ENCODE assay signal across 19 cellular contexts in genomic region chr4:102533916-102534315, GRCh38. TPM values are rescaled to one million over a fixed set of nuclear protein-coding genes. Genes with fewer than 3 reads are reported as not detected.
DNase-seq lines count a peak whose midpoint lies in the region; ATAC-seq, FAIRE-seq and TF ChIP-seq lines count a peak whose summit lies in the region.
"Had no signal": no experiment of that assay in that cellular context is flagged by ENCODE, and none has a peak within 500 bp of the region (broad histone marks: within the 10 kb centered on the region; RNA-seq: fewer than 3 reads in every experiment).

No MANE protein-coding gene starts in this region.

- H3K36me3 Mint-ChIP-seq in activated T-helper 17 cell treated with anti-CD3 and anti-CD28 coated beads, Interleukin-2, amount 50 U/mL, for 72 hours (ENCODE audit: low read depth): peaks cover 96% of the 10 kb centered on the region
- peaks cover 11% of the 10 kb centered on the region for H3K36me3 Mint-ChIP-seq in type B pancreatic cell

- ATAC-seq in activated T-helper 17 cell treated with anti-CD3 and anti-CD28 coated beads, Interleukin-2, amount 50 U/mL, for 72 hours (replicated peaks): peak; percentile 10
- ATAC-seq in mucosa of descending colon: peak; percentile 43
- no peak for ATAC-seq in GM18907 (IDR thresholded peaks at IDR 0.05; ENCODE audit: unreplicated experiment)
- ATAC-seq: GM23338 had no signal

- no peaks in the 10 kb centered on the region for H3K27me3 Mint-ChIP-seq in activated T-helper 17 cell treated with anti-CD3 and anti-CD28 coated beads, Interleukin-2, amount 50 U/mL, for 72 hours
- H3K27me3 Mint-ChIP-seq in type B pancreatic cell: no peaks in the 10 kb centered on the region

- TF ChIP-seq POLR2A in GM12891 (IDR thresholded peaks at IDR 0.05; ENCODE audit: low read depth, low read length): no peak

- no peaks in the 10 kb centered on the region for H3K9me3 ChIP-seq in mucosa of descending colon
- H3K9me3 ChIP-seq: esophagus muscularis mucosa, SJSA1 had no signal

- H3K27ac Mint-ChIP-seq in activated T-helper 17 cell treated with anti-CD3 and anti-CD28 coated beads, Interleukin-2, amount 50 U/mL, for 72 hours: no peak overlapping the region
- no peak overlapping the region for H3K27ac Mint-ChIP-seq in type B pancreatic cell
- H3K27ac Mint-ChIP-seq: GM23338; T-helper 2 cell treated with Interferon-gamma antibody and Interleukin-4, amounts not matched to agents 5 μg/mL and 100 μg/mL, for 36 hours had no signal

- no peak overlapping the region for H3K4me3 ChIP-seq in mucosa of descending colon
- H3K4me3 ChIP-seq: esophagus muscularis mucosa, GM23338, SJSA1, skin epidermis had no signal

- intact Hi-C loops in mucosa of descending colon (cut with DNase I, micrococcal nuclease): no loop called here

- no peak for DNase-seq in GM12891 (ENCODE audit: insufficient read length, low spot score)
- peak; percentile 18 for DNase-seq in NCI-H1436 treated with DMSO at 0.1 percent for 48 hours (lab: John Stamatoyannopoulos, UW)
- no peak for DNase-seq in mucosa of descending colon
- DNase-seq in type B pancreatic cell (ENCODE audit: extremely low spot score, unreplicated experiment): no peak
- no peak for DNase-seq in NOMO-1 treated with DMSO at 0.1 percent for 48 hours (lab: John Stamatoyannopoulos, UW; ENCODE audit: unreplicated experiment)
- DNase-seq: AML-193; DMS153; IMR-90; NCI-H1092 treated with DMSO at 0.1 percent for 48 hours; NCI-H446 treated with DMSO at 0.1 percent for 48 hours; stimulated activated CD4-positive, alpha-beta T cell treated with anti-CD3 and anti-CD28 coated beads, Interleukin-4, amount 100 ng/mL, for 4 hours; stimulated activated CD8-positive, alpha-beta memory T cell treated with anti-CD3 and anti-CD28 coated beads, Interleukin-4, amount 100 ng/mL, for 48 hours had no signal

- FAIRE-seq in GM12891 (lab: Jason Lieb, UNC): peak; percentile 81

- peaks cover 4% of the 10 kb centered on the region for H3K4me1 ChIP-seq in mucosa of descending colon (ENCODE audit: low read depth)

- H3K4me3 Mint-ChIP-seq in activated T-helper 17 cell treated with anti-CD3 and anti-CD28 coated beads, Interleukin-2, amount 50 U/mL, for 72 hours: peak overlapping the region; percentile 52
- no peak overlapping the region for H3K4me3 Mint-ChIP-seq in type B pancreatic cell
- H3K4me3 Mint-ChIP-seq: GM23338; T-helper 2 cell treated with Interferon-gamma antibody and Interleukin-4, amounts not matched to agents 5 μg/mL and 100 μg/mL, for 36 hours had no signal

- TF ChIP-seq CTCF in mucosa of descending colon (IDR thresholded peaks at IDR 0.05): no peak
- no peak for TF ChIP-seq CTCF in type B pancreatic cell (conservative IDR thresholded peaks at IDR 0.05)

- peaks cover 33% of the 10 kb centered on the region for H3K4me1 Mint-ChIP-seq in activated T-helper 17 cell treated with anti-CD3 and anti-CD28 coated beads, Interleukin-2, amount 50 U/mL, for 72 hours
- no peaks in the 10 kb centered on the region for H3K4me1 Mint-ChIP-seq in type B pancreatic cell (ENCODE audit: unreplicated experiment)

- H3K9me3 Mint-ChIP-seq in activated T-helper 17 cell treated with anti-CD3 and anti-CD28 coated beads, Interleukin-2, amount 50 U/mL, for 72 hours: no peaks in the 10 kb centered on the region
- no peaks in the 10 kb centered on the region for H3K9me3 Mint-ChIP-seq in type B pancreatic cell
- H3K9me3 Mint-ChIP-seq: GM23338; T-helper 2 cell treated with Interferon-gamma antibody and Interleukin-4, amounts not matched to agents 5 μg/mL and 100 μg/mL, for 36 hours had no signal

- no peaks in the 10 kb centered on the region for H3K36me3 ChIP-seq in mucosa of descending colon (ENCODE audit: low read depth)

TF ChIP-seq in GM12891, 5 proteins besides CTCF, POLR2A, EP300 and RAD21:
- TF ChIP-seq POU2F2 (IDR thresholded peaks at IDR 0.05; ENCODE audit: low read depth, low read length) (no peak), SPI1 (IDR thresholded peaks at IDR 0.05; ENCODE audit: low read depth, low read length) (no peak), PAX5 (IDR thresholded peaks at IDR 0.05; ENCODE audit: insufficient read depth, low read length, severe bottlenecking) (no peak), TAF1 (IDR thresholded peaks at IDR 0.05; ENCODE audit: low read depth, low read length) (no peak), POLR2AphosphoS5 (IDR thresholded peaks at IDR 0.05; ENCODE audit: low read depth, low read length) (no peak)
TF ChIP-seq in GM12891: peak in this region for 0.

RNA-seq across cellular contexts. Expression of gene NFKB1, which starts 32.8 kb away (rescaled TPM):
- polyA plus RNA-seq in GM12891 (2012; ENCODE audit: low read depth, missing spikeins): 47.8 TPM
- 100 to 1,000 TPM; 103 to 110 TPM for total RNA-seq in activated T-helper 17 cell treated with anti-CD3 and anti-CD28 coated beads, Interleukin-2, amount 50 U/mL, for 72 hours
- total RNA-seq in mucosa of descending colon (10 to 100 TPM; 50.8 to 57.4 (median 53.6) TPM), type B pancreatic cell (ENCODE audit: low replicate concordance) (20.6 and 25.1 TPM in 2 replicates)
